In genomic region chr10:43824934-43825333, GRCh38 we compare ENCODE assay signal across 13 cellular contexts.
DNase-seq lines count a peak whose midpoint lies in the region; ATAC-seq, FAIRE-seq and TF ChIP-seq lines count a peak whose summit lies in the region.
"Had no signal": no experiment of that assay in that cellular context is flagged by ENCODE, and none has a peak within 500 bp of the region (broad histone marks: within the 10 kb centered on the region; RNA-seq: fewer than 3 reads in every experiment).

No MANE protein-coding gene starts in this region.

- FAIRE-seq in pancreas (lab: Jason Lieb, UNC) = no peak

- peaks cover 0 to 58% (median 38%) of the 10 kb centered on the region in 12 donors for H3K4me1 ChIP-seq in heart left ventricle
- H3K4me1 ChIP-seq in pancreas = peaks cover 0 to 6% (median 0%) of the 10 kb centered on the region in 3 donors

- H3K9me3 Mint-ChIP-seq in WTC11 = no peaks in the 10 kb centered on the region
- peaks cover 14% of the 10 kb centered on the region for H3K9me3 Mint-ChIP-seq in nephron progenitor cell

- in situ Hi-C loops in astrocyte of the spinal cord (cut with HindIII; ENCODE audit: low sequenced_read_pairs) = no loop called here

- H3K27me3 Mint-ChIP-seq in WTC11 (ENCODE audit: low read depth) = peaks cover 3% of the 10 kb centered on the region; the same call in 1 of the 2 replicates
- H3K27me3 Mint-ChIP-seq in nephron progenitor cell (ENCODE audit: low read depth, poor library complexity) = peaks cover 10% of the 10 kb centered on the region

- CTCF ChIA-PET in WTC11 (lab: Charles Lee) = no interaction called here

- peaks cover 0 to 23% (median 2%) of the 10 kb centered on the region in 12 donors for H3K9me3 ChIP-seq in heart left ventricle
- no peaks in the 10 kb centered on the region for H3K9me3 ChIP-seq in pancreas

- DNase-seq in astrocyte of the spinal cord (ENCODE audit: low read depth, low spot score) (peak; percentile 53), heart left ventricle (peak; percentile 78 to 91 (median 87)), pancreas (peak in 2 of 6 donors; percentile 52 to 63), WTC11 (ENCODE audit: low spot score) (no peak), NCI-H2029 (lab: John Stamatoyannopoulos, UW) (no peak), dermis blood vessel endothelial cell (no peak), nephron progenitor cell (no peak)
- DNase-seq: activated CD8-positive, alpha-beta memory T cell treated with anti-CD3 and anti-CD28 coated beads, Interleukin-2, amount 50 U/mL, for 48 hours; foreskin melanocyte; NCI-H226; T1000 had no signal

- TF ChIP-seq CTCF in astrocyte of the spinal cord (IDR thresholded peaks at IDR 0.05; ENCODE audit: low read depth, low read length) (no peak), heart left ventricle (IDR thresholded peaks at IDR 0.05) (no peak), pancreas (IDR thresholded peaks at IDR 0.05) (no peak), WTC11 (IDR thresholded peaks at IDR 0.05) (no peak), nephron progenitor cell (IDR thresholded peaks at IDR 0.05) (no peak)

- no peaks in the 10 kb centered on the region for H3K36me3 Mint-ChIP-seq in WTC11
- H3K36me3 Mint-ChIP-seq in nephron progenitor cell (ENCODE audit: low read depth) = no peaks in the 10 kb centered on the region
- H3K36me3 Mint-ChIP-seq: brain had no signal

- H3K4me1 Mint-ChIP-seq in WTC11 = no peaks in the 10 kb centered on the region
- peaks cover 4% of the 10 kb centered on the region for H3K4me1 Mint-ChIP-seq in nephron progenitor cell

- H3K4me3 Mint-ChIP-seq in WTC11 = no peak overlapping the region
- H3K4me3 Mint-ChIP-seq in nephron progenitor cell = no peak overlapping the region
- H3K4me3 Mint-ChIP-seq: brain had no signal

- ATAC-seq in heart left ventricle (peak; percentile 93 to 96 (median 95)), pancreas (peak in 3 of 4 donors; percentile 79 to 84 (median 80)), WTC11 (no peak)
- ATAC-seq: Panc1 had no signal

- no peaks in the 10 kb centered on the region for H3K27me3 ChIP-seq in heart left ventricle
- H3K27me3 ChIP-seq in pancreas = no peaks in the 10 kb centered on the region

- POLR2A ChIA-PET in WTC11 (lab: Charles Lee) = no interaction called here

- 32 to 45% (median 38%) methylated on average over 7 of the region's 7 CpGs for WGBS in heart left ventricle, 4 donors
- 67 to 71% methylated on average over 7 of the region's 7 CpGs for WGBS in pancreas, 2 donors

- no peak overlapping the region for H3K27ac Mint-ChIP-seq in WTC11
- H3K27ac Mint-ChIP-seq in nephron progenitor cell = no peak overlapping the region
- H3K27ac Mint-ChIP-seq: brain had no signal

- TF ChIP-seq POLR2A in heart left ventricle (IDR thresholded peaks at IDR 0.05) = peak in 1 of 2 donors; percentile 9

- H3K36me3 ChIP-seq in heart left ventricle (no peaks in the 10 kb centered on the region), pancreas (no peaks in the 10 kb centered on the region)

- H3K27ac ChIP-seq in heart left ventricle (peak overlapping the region; percentile 72 to 97 (median 88)), pancreas (peak overlapping the region in 2 of 4 donors; percentile 41 to 45)

- no peak overlapping the region for H3K4me3 ChIP-seq in astrocyte of the spinal cord (ENCODE audit: low read depth, low read length)
- no peak overlapping the region for H3K4me3 ChIP-seq in heart left ventricle
- H3K4me3 ChIP-seq in pancreas = no peak overlapping the region

- intact Hi-C loops in heart left ventricle (cut with DNase I) = no loop called here
- intact Hi-C loops in pancreas (cut with DNase I) = no loop called here

TF ChIP-seq in WTC11, 78 proteins besides CTCF, POLR2A, EP300 and RAD21:
- TF ChIP-seq ZNF396 (CRISPR knock-in tag; IDR thresholded peaks at IDR 0.05; ENCODE audit: borderline replicate concordance) (no peak), ZNF219 (CRISPR knock-in tag; IDR thresholded peaks at IDR 0.05; ENCODE audit: borderline replicate concordance) (no peak), FOXP1 (CRISPR knock-in tag; IDR thresholded peaks at IDR 0.05; ENCODE audit: borderline replicate concordance) (no peak)
TF ChIP-seq in WTC11: peak in this region for 0.

Comparison
In these comparisons a context has a peak if more than half of its experiments do, and no peak if none do; other contexts are left out.
1. DNase-seq: peak in astrocyte of the spinal cord (single experiment) and heart left ventricle (5 of 5); none in WTC11 (single experiment), NCI-H2029 (single experiment), dermis blood vessel endothelial cell (single experiment) and nephron progenitor cell (single experiment).